In genomic region chr1:15028117-15028516, GRCh38 we compare ENCODE assay signal across 10 cellular contexts.
A peak's percentile ranks its signal among the peaks of the same experiment; 100 is the strongest.
DNase-seq lines count a peak whose midpoint lies in the region; ATAC-seq lines count a peak whose summit lies in the region.
"Had no signal": no experiment of that assay in that cellular context is flagged by ENCODE, and none has a peak within 500 bp of the region (broad histone marks: within the 10 kb centered on the region; RNA-seq: fewer than 3 reads in every experiment).

No MANE protein-coding gene starts in this region.

- intact Hi-C loops in left cardiac atrium (cut with DNase I) (loop anchor here (5.0 kb wide), 2 partner anchors 106 to 251 kb away; no protein-coding TSS in a partner anchor), posterior cingulate gyrus (cut with DNase I) (no loop called here)

- ATAC-seq in left cardiac atrium, result peak; percentile 64 to 77
- ATAC-seq: activated CD8-positive, alpha-beta memory T cell treated with anti-CD3 and anti-CD28 coated beads, Interleukin-2, amount 10 ng/mL, durations not matched to agents 7 days and 5 days had no signal

- DNase-seq in Daoy (ENCODE audit: low read depth) (peak; percentile 93), anterior cingulate cortex (lab: John Stamatoyannopoulos, UW) (peak in 46 of 58 donors; percentile 4 to 84 (median 38)), left cardiac atrium (peak; percentile 71), posterior cingulate gyrus (peak; percentile 37 to 93 (median 55)), NCI-H526 treated with DMSO at 0.1 percent for 48 hours (lab: John Stamatoyannopoulos, UW) (no peak), SIG-M5 treated with dmso at 0.1 percent for 504 hours (lab: John Stamatoyannopoulos, UW; ENCODE audit: unreplicated experiment) (no peak), NCI-H345 treated with DMSO at 0.1 percent for 48 hours (lab: John Stamatoyannopoulos, UW; ENCODE audit: unreplicated experiment) (no peak)
- DNase-seq in stimulated activated CD4-positive, alpha-beta T cell treated with anti-CD3 and anti-CD28 coated beads, Interleukin-2, amount 100 ng/mL, for 48 hours, result no peak
- DNase-seq: activated CD8-positive, alpha-beta memory T cell treated with anti-CD3 and anti-CD28 coated beads, Interleukin-2, amount 10 ng/mL, durations not matched to agents 7 days and 5 days; DMS 273 treated with DMSO at 0.1 percent for 48 hours had no signal

Comparison
In these comparisons a context has a peak if more than half of its experiments do, and no peak if none do; other contexts are left out.
1. DNase-seq: peak in Daoy (single experiment), anterior cingulate cortex (46 of 58), left cardiac atrium (single experiment) and posterior cingulate gyrus (10 of 10); none in NCI-H526 treated with DMSO at 0.1 percent for 48 hours (single experiment), SIG-M5 treated with dmso at 0.1 percent for 504 hours (single experiment), NCI-H345 treated with DMSO at 0.1 percent for 48 hours (single experiment) and stimulated activated CD4-positive, alpha-beta T cell treated with anti-CD3 and anti-CD28 coated beads, Interleukin-2, amount 100 ng/mL, for 48 hours (0 of 2).